19 cellular contexts compared by ENCODE assay signal in genomic region chr19:21147540-21147939, GRCh38.
"Had no signal": no experiment of that assay in that cellular context is flagged by ENCODE, and none has a peak within 500 bp of the region (broad histone marks: within the 10 kb centered on the region; RNA-seq: fewer than 3 reads in every experiment).

No MANE protein-coding gene starts in this region.

- H3K4me3 Mint-ChIP-seq: nephron had no signal

- H3K9me3 ChIP-seq: prostate gland, right lobe of liver had no signal

- H3K4me1 ChIP-seq: parathyroid adenoma, prostate gland, right lobe of liver had no signal

- H3K9ac ChIP-seq: parathyroid adenoma had no signal

- H3K27me3 ChIP-seq: right lobe of liver had no signal

- DNase-seq: central memory CD4-positive, alpha-beta T cell; effector CD8-positive, alpha-beta T cell; erythroblast; foreskin fibroblast; left colon; left ventricle myocardium superior; mesenchymal stem cell; naive B cell; occipital lobe; right lobe of liver; stimulated activated CD4-positive, alpha-beta T cell treated with anti-CD3 and anti-CD28 coated beads, Interleukin-2, amount 100 ng/mL, for 24 hours; stimulated activated CD4-positive, alpha-beta T cell treated with anti-CD3 and anti-CD28 coated beads, Interleukin-4, amount 100 ng/mL, for 4 hours; stimulated activated naive CD4-positive, alpha-beta T cell; trophoblast cell had no signal

- H3K36me3 ChIP-seq: prostate gland, right lobe of liver had no signal

- H3K79me2 ChIP-seq: parathyroid adenoma had no signal

- H3K27me3 Mint-ChIP-seq: naive B cell had no signal

- H3K27ac Mint-ChIP-seq: nephron had no signal

- H2AFZ ChIP-seq: parathyroid adenoma had no signal

- H3K27ac ChIP-seq: coronary artery, parathyroid adenoma, prostate gland, right lobe of liver had no signal

- H3K4me3 ChIP-seq: coronary artery, lung, prostate gland, right lobe of liver had no signal

- ATAC-seq: left colon, left ventricle myocardium superior, right lobe of liver had no signal
